ENCODE assay signal across 8 cellular contexts in genomic region chr6:137707590-137708360, GRCh38.
DNase-seq lines count a peak whose midpoint lies in the region; ATAC-seq, FAIRE-seq and TF ChIP-seq lines count a peak whose summit lies in the region.

No MANE protein-coding gene starts in this region.

- H3K4me3 ChIP-seq in MG63 (no peak overlapping the region), SK-N-MC (peak overlapping the region; percentile 54), vagina (no peak overlapping the region)

- no peak overlapping the region for H3K9ac ChIP-seq in SK-N-MC (ENCODE audit: insufficient read length)

- TF ChIP-seq CTCF in vagina (IDR thresholded peaks at IDR 0.05), result peak; percentile 45 to 77 (median 74)

- no peaks in the 10 kb centered on the region for H3K4me1 ChIP-seq in vagina

- DNase-seq in EH (ENCODE audit: low read depth), result peak; percentile 80
- DNase-seq in H54 (ENCODE audit: insufficient read length, low spot score), result no peak
- DNase-seq in MG63, result peak; percentile 63
- DNase-seq in SK-N-MC (ENCODE audit: low read depth, low spot score), result peak; percentile 40
- DNase-seq in activated naive CD4-positive, alpha-beta T cell treated with anti-CD3 and anti-CD28 coated beads, Interleukin-2, amount 50 U/mL, for 16 hours, result peak; percentile 59
- DNase-seq in Right ventricle myocardium superior, result no peak
- DNase-seq in putamen (ENCODE audit: low spot score), result peak; percentile 68
- DNase-seq in vagina (ENCODE audit: extremely low spot score in 2 of 2), result no peak

- TF ChIP-seq POLR2A in H54 (IDR thresholded peaks at IDR 0.05; ENCODE audit: low read depth, low read length) (no peak), vagina (IDR thresholded peaks at IDR 0.05) (no peak)

- H3K27ac ChIP-seq in SK-N-MC (no peak overlapping the region), vagina (peak overlapping the region; percentile 30)

- intact Hi-C loops in Right ventricle myocardium superior (cut with DNase I) (loop anchor here (2.0 to 10.0 kb wide), 3 partner anchors 159 to 397 kb away; partner anchors contain the start of genes PERP and TNFAIP3), vagina (cut with DNase I) (loop anchor here (5.0 kb wide), 1 partner anchor 160 kb away; the partner anchor contains the start of gene TNFAIP3)

- H3K9me3 ChIP-seq in MG63, result no peaks in the 10 kb centered on the region
- H3K9me3 ChIP-seq in SK-N-MC (ENCODE audit: low read depth, low read length), result no peaks in the 10 kb centered on the region
- no peaks in the 10 kb centered on the region for H3K9me3 ChIP-seq in vagina

- H3K27me3 ChIP-seq in MG63 (no peaks in the 10 kb centered on the region), vagina (no peaks in the 10 kb centered on the region)

- FAIRE-seq in H54 (lab: Jason Lieb, UNC), result peak; percentile 52

- no peaks in the 10 kb centered on the region for H3K36me3 ChIP-seq in MG63
- H3K36me3 ChIP-seq in SK-N-MC (ENCODE audit: insufficient read depth, low read length), result no peaks in the 10 kb centered on the region
- H3K36me3 ChIP-seq in vagina, result no peaks in the 10 kb centered on the region

- peak; percentile 75 for ATAC-seq in Right ventricle myocardium superior (ENCODE audit: poor library complexity)

Comparison
In these comparisons a context has a peak if more than half of its experiments do, and no peak if none do; other contexts are left out.
1. DNase-seq: peak in EH (single experiment), MG63 (single experiment), SK-N-MC (single experiment), activated naive CD4-positive, alpha-beta T cell treated with anti-CD3 and anti-CD28 coated beads, Interleukin-2, amount 50 U/mL, for 16 hours (single experiment) and putamen (single experiment); none in H54 (single experiment), Right ventricle myocardium superior (single experiment) and vagina (0 of 2).